Comparison of ENCODE assay signal across 1 cellular context in genomic region chr1:228457396-228458176, GRCh38.
A peak's percentile ranks its signal among the peaks of the same experiment; 100 is the strongest.
TF ChIP-seq lines count a peak whose summit lies in the region.

No MANE protein-coding gene starts in this region.

TF ChIP-seq in HCT116, 20 proteins besides CTCF, POLR2A, EP300 and RAD21 (continued from another document):
- TF ChIP-seq REST (IDR thresholded peaks at IDR 0.05; ENCODE audit: low read depth): no peak
- TF ChIP-seq ZBTB33 (IDR thresholded peaks at IDR 0.05; ENCODE audit: extremely low read depth, insufficient replicate concordance, low read length): peak; percentile 45
- peak; percentile 93 for TF ChIP-seq MAX (IDR thresholded peaks at IDR 0.05)
- TF ChIP-seq EZH2phosphoT487 (IDR thresholded peaks at IDR 0.05; ENCODE audit: borderline replicate concordance): no peak
- TF ChIP-seq EZH2 (IDR thresholded peaks at IDR 0.05): no peak
- TF ChIP-seq SP1 (IDR thresholded peaks at IDR 0.05; ENCODE audit: low read depth): peak; percentile 99
